Comparison of ENCODE assay signal across 8 cellular contexts in genomic region chr3:183188895-183189462, GRCh38. TPM values are rescaled to one million over a fixed set of nuclear protein-coding genes. Genes with fewer than 3 reads are reported as not detected.
DNase-seq lines count a peak whose midpoint lies in the region; ATAC-seq and TF ChIP-seq lines count a peak whose summit lies in the region.

No MANE protein-coding gene starts in this region.

- peak; percentile 57 for ATAC-seq in GM18861 (IDR thresholded peaks at IDR 0.05; ENCODE audit: unreplicated experiment)
- no peak for ATAC-seq in HG02571 (IDR thresholded peaks at IDR 0.05; ENCODE audit: unreplicated experiment)
- ATAC-seq in HG02759 (IDR thresholded peaks at IDR 0.05; ENCODE audit: unreplicated experiment): no peak

- H3K27me3 Mint-ChIP-seq in nephron progenitor cell (ENCODE audit: low read depth, poor library complexity): peaks cover 4% of the 10 kb centered on the region

- no peaks in the 10 kb centered on the region for H3K9me3 Mint-ChIP-seq in nephron progenitor cell

- TF ChIP-seq CTCF in C4-2B (conservative IDR thresholded peaks at IDR 0.05) (peak; percentile 80), nephron progenitor cell (IDR thresholded peaks at IDR 0.05) (peak; percentile 43)

- H3K27ac Mint-ChIP-seq in nephron progenitor cell: peak overlapping the region; percentile 66

- no peak overlapping the region for H3K4me3 Mint-ChIP-seq in nephron progenitor cell

- peaks cover 15% of the 10 kb centered on the region for H3K4me1 Mint-ChIP-seq in nephron progenitor cell

- DNase-seq in NOMO-1 treated with dmso at 0.1 percent for 144 hours (lab: John Stamatoyannopoulos, UW; ENCODE audit: unreplicated experiment) (peak; percentile 27), cerebellum (ENCODE audit: low spot score) (peak; percentile 12), nephron progenitor cell (peak; percentile 52), putamen (ENCODE audit: low spot score) (no peak)

- H3K27ac ChIP-seq in C4-2B: no peak overlapping the region

- no peaks in the 10 kb centered on the region for H3K36me3 Mint-ChIP-seq in nephron progenitor cell (ENCODE audit: low read depth)

RNA-seq across cellular contexts. Expression of gene LAMP3, which starts 26.4 kb away (rescaled TPM):
- 0.18 TPM for total RNA-seq in cerebellum
